ENCODE assay signal across 8 cellular contexts in genomic region chr10:69914373-69915268, GRCh38.
DNase-seq lines count a peak whose midpoint lies in the region; ATAC-seq, FAIRE-seq and TF ChIP-seq lines count a peak whose summit lies in the region.

No MANE protein-coding gene starts in this region.

- no peak overlapping the region for H3K27ac ChIP-seq in SK-N-SH (ENCODE audit: low read depth in 2 of 2, low read length in 1 of 2)
- no peak overlapping the region for H3K27ac ChIP-seq in cardiac muscle cell
- no peak overlapping the region for H3K27ac ChIP-seq in prostate gland

- H3K36me3 Mint-ChIP-seq in activated naive CD8-positive, alpha-beta T cell treated with anti-CD3 and anti-CD28 coated beads for 36 hours: no peaks in the 10 kb centered on the region

- H3K9me2 ChIP-seq in SK-N-SH: no peaks in the 10 kb centered on the region

- H3K79me2 ChIP-seq in SK-N-SH (ENCODE audit: insufficient read depth): no peaks in the 10 kb centered on the region

- H3K9me3 ChIP-seq in SK-N-SH: no peaks in the 10 kb centered on the region
- no peaks in the 10 kb centered on the region for H3K9me3 ChIP-seq in cardiac muscle cell (ENCODE audit: low read depth)
- H3K9me3 ChIP-seq in prostate gland: no peaks in the 10 kb centered on the region

- no peaks in the 10 kb centered on the region for H3K27me3 ChIP-seq in SK-N-SH (ENCODE audit: insufficient read depth)
- H3K27me3 ChIP-seq in cardiac muscle cell: no peaks in the 10 kb centered on the region
- no peaks in the 10 kb centered on the region for H3K27me3 ChIP-seq in prostate gland (replicated peaks; ENCODE audit: insufficient read depth)

- H3K4me1 ChIP-seq in SK-N-SH (ENCODE audit: control insufficient read depth in 1 of 2, insufficient read depth in 2 of 2, low read depth in 1 of 2, low read length in 1 of 2): peaks cover 0 to 5% of the 10 kb centered on the region in 2 experiments; a peak in 1 of 4 replicates
- no peaks in the 10 kb centered on the region for H3K4me1 ChIP-seq in cardiac muscle cell (ENCODE audit: low read depth)
- peaks cover 32% of the 10 kb centered on the region for H3K4me1 ChIP-seq in prostate gland (replicated peaks)

- CTCF ChIA-PET in SK-N-SH (lab: Yijun Ruan, JAX): interaction anchor here (0.6 to 9.2 kb wide), 97 partner anchors 8 to 472 kb away, joined by 3 to 160 read pairs (median 6); partner anchors contain the start of genes COL13A1, FAM241B, MACROH2A2 and TYSND1

- in situ Hi-C loops in G401 (cut with HindIII; ENCODE audit: low sequenced_read_pairs): no loop called here

- peaks cover 7% of the 10 kb centered on the region for H3K27me3 Mint-ChIP-seq in activated naive CD8-positive, alpha-beta T cell treated with anti-CD3 and anti-CD28 coated beads for 36 hours

- H3K9me3 Mint-ChIP-seq in activated naive CD8-positive, alpha-beta T cell treated with anti-CD3 and anti-CD28 coated beads for 36 hours: no peaks in the 10 kb centered on the region

- H3K4me1 Mint-ChIP-seq in activated naive CD8-positive, alpha-beta T cell treated with anti-CD3 and anti-CD28 coated beads for 36 hours: no peaks in the 10 kb centered on the region

- no peak for TF ChIP-seq POLR2A in prostate gland (IDR thresholded peaks at IDR 0.05)

- no peaks in the 10 kb centered on the region for H4K20me1 ChIP-seq in SK-N-SH (ENCODE audit: insufficient read depth)

- no peak overlapping the region for H2AFZ ChIP-seq in SK-N-SH (ENCODE audit: low read depth)

- H3K4me2 ChIP-seq in SK-N-SH: no peak overlapping the region

- no peak overlapping the region for H3K4me3 Mint-ChIP-seq in activated naive CD8-positive, alpha-beta T cell treated with anti-CD3 and anti-CD28 coated beads for 36 hours

- H3K27ac Mint-ChIP-seq in activated naive CD8-positive, alpha-beta T cell treated with anti-CD3 and anti-CD28 coated beads for 36 hours: no peak overlapping the region

- TF ChIP-seq RAD21 in SK-N-SH (IDR thresholded peaks at IDR 0.05; ENCODE audit: low read length): peak; percentile 94

- DNase-seq in G401 (ENCODE audit: low spot score) (peak; percentile 89), SK-N-SH (peak; percentile 87), cardiac muscle cell (ENCODE audit: low read depth in 1 of 2, low spot score in 1 of 2) (peak; percentile 79 to 87), prostate gland (ENCODE audit: low spot score) (peak; percentile 75), urothelium cell line (ENCODE audit: low spot score) (peak; percentile 88)
- peak; percentile 42 for DNase-seq in Jurkat, Clone E6-1 (ENCODE audit: low read depth, low spot score)
- peak; percentile 56 for DNase-seq in activated naive CD8-positive, alpha-beta T cell treated with anti-CD3 and anti-CD28 coated beads for 36 hours

- H3F3A ChIP-seq in SK-N-SH (replicated peaks; ENCODE audit: insufficient read depth): no peaks in the 10 kb centered on the region

- WGBS in SK-N-SH (ENCODE audit: low lambda C conversion rate): 33% methylated on average over 7 of the region's 13 CpGs
- WGBS in prostate gland: 25% methylated on average over 13 of the region's 13 CpGs

- H3K9ac ChIP-seq in SK-N-SH: no peak overlapping the region

- no peaks in the 10 kb centered on the region for H3K36me3 ChIP-seq in SK-N-SH (replicated peaks in 1 of 2; ENCODE audit: control insufficient read depth in 1 of 2, insufficient read depth in 2 of 2, low read length in 1 of 2)
- H3K36me3 ChIP-seq in cardiac muscle cell: peaks cover 8% of the 10 kb centered on the region
- H3K36me3 ChIP-seq in prostate gland: no peaks in the 10 kb centered on the region

- TF ChIP-seq CTCF in SK-N-SH (IDR thresholded peaks at IDR 0.05): peak; percentile 90
- TF ChIP-seq CTCF in cardiac muscle cell (IDR thresholded peaks at IDR 0.05; ENCODE audit: low read depth, low read length): peak; percentile 94
- peak; percentile 95 to 96 (median 96) for TF ChIP-seq CTCF in prostate gland (IDR thresholded peaks at IDR 0.05)

- intact Hi-C loops in prostate gland (cut with DNase I): loop anchor here (2.0 to 5.0 kb wide), 4 partner anchors 14 to 270 kb away; partner anchors contain the start of gene COL13A1

- POLR2A ChIA-PET in SK-N-SH (lab: Yijun Ruan, JAX): interaction anchor here (0.9 to 1.1 kb wide), 2 partner anchors 13 to 138 kb away, joined by 3 to 4 read pairs; partner anchors contain the start of gene MACROH2A2

- no peak for ATAC-seq in GM21423 (IDR thresholded peaks at IDR 0.05; ENCODE audit: unreplicated experiment)

- H3K4me3 ChIP-seq in Jurkat, Clone E6-1 (ENCODE audit: low read length): no peak overlapping the region
- no peak overlapping the region; a peak in 1 of 4 replicates for H3K4me3 ChIP-seq in SK-N-SH (ENCODE audit: low read depth in 2 of 2, low read length in 1 of 2)
- H3K4me3 ChIP-seq in cardiac muscle cell: no peak overlapping the region
- H3K4me3 ChIP-seq in prostate gland: no peak overlapping the region

- TF ChIP-seq EP300 in SK-N-SH (IDR thresholded peaks at IDR 0.05; ENCODE audit: borderline replicate concordance in 1 of 2, low read depth in 1 of 2, low read length in 1 of 2): no peak

- FAIRE-seq in urothelium cell line (lab: Jason Lieb, UNC): peak; percentile 78

TF ChIP-seq in SK-N-SH, 30 proteins besides CTCF, POLR2A, EP300 and RAD21:
- peak; percentile 9 for TF ChIP-seq CHD2 (IDR thresholded peaks at IDR 0.05; ENCODE audit: low read length, partially characterized antibody)
- TF ChIP-seq SMC3 (IDR thresholded peaks at IDR 0.05; ENCODE audit: low read depth, low read length): peak; percentile 92
- no peak for TF ChIP-seq POLR2AphosphoS5 (IDR thresholded peaks at IDR 0.05; ENCODE audit: low read depth, low read length)
